Comparison of ENCODE assay signal across 8 cellular contexts in the genomic region with DNA sequence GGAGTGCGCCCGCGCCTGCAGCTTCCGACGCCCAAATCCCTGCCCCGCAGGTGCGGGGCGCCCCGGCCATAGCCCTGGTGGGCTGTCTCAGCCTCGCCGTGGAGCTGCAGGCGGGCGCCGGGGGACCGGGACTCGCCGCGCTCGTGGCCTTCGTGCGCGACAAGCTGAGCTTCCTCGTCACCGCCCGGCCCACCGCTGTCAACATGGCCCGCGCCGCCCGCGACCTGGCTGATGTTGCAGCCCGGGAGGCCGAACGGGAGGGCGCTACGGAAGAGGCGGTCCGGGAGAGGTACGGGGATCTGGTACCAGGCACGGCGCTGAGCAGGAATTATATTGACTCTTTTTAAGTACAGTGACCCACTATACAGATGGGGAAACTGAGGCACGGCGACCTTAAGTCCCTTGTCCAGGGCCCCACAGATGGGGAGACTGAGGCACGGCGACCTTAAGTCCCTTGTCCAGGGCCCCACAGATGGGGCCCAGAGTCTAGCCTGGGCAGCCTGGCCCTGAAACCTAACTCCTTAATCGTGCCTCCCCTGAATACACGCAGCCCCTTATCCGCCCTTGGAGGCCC. TPM values are rescaled to one million over a fixed set of nuclear protein-coding genes. Genes with fewer than 3 reads are reported as not detected.
A peak's percentile ranks its signal among the peaks of the same experiment; 100 is the strongest.
DNase-seq lines count a peak whose midpoint lies in the region; ATAC-seq and TF ChIP-seq lines count a peak whose summit lies in the region.

No MANE protein-coding gene starts in this region.

- TF ChIP-seq CTCF in CD14-positive monocyte (IDR thresholded peaks at IDR 0.05), result no peak
- TF ChIP-seq CTCF in HL-60 (IDR thresholded peaks at IDR 0.05; ENCODE audit: insufficient read depth, low read length), result no peak
- no peak for TF ChIP-seq CTCF in activated CD8-positive, alpha-beta T cell treated with anti-CD3 and anti-CD28 coated beads for 36 hours (IDR thresholded peaks at IDR 0.05)
- no peak for TF ChIP-seq CTCF in epithelial cell of esophagus (IDR thresholded peaks at IDR 0.05; ENCODE audit: insufficient read depth, low read depth, low read length, missing control alignments)

- CTCF ChIA-PET in activated CD8-positive, alpha-beta T cell treated with anti-CD3 and anti-CD28 coated beads for 36 hours (lab: Charles Lee), result interaction anchor here (1.0 to 1.4 kb wide), 2 partner anchors 9 to 33 kb away, joined by 3 to 4 read pairs; a partner anchor contains a TSS

- peak overlapping the region; percentile 77 to 89 for H3K4me3 Mint-ChIP-seq in CD14-positive monocyte
- H3K4me3 Mint-ChIP-seq in activated CD8-positive, alpha-beta T cell treated with anti-CD3 and anti-CD28 coated beads for 36 hours, result peak overlapping the region; percentile 84
- H3K4me3 Mint-ChIP-seq in naive thymus-derived CD8-positive, alpha-beta T cell, result peak overlapping the region; percentile 84 to 95 (median 90)

- ATAC-seq in activated CD8-positive, alpha-beta T cell treated with anti-CD3 and anti-CD28 coated beads for 36 hours, result peak; percentile 58
- ATAC-seq in naive thymus-derived CD8-positive, alpha-beta T cell, result peak; percentile 73 to 80
- ATAC-seq in HG03045 (IDR thresholded peaks at IDR 0.05; ENCODE audit: unreplicated experiment), result no peak

- H3K9me3 Mint-ChIP-seq in CD14-positive monocyte, result no peaks in the 10 kb centered on the region
- H3K9me3 Mint-ChIP-seq in activated CD8-positive, alpha-beta T cell treated with anti-CD3 and anti-CD28 coated beads for 36 hours, result no peaks in the 10 kb centered on the region
- H3K9me3 Mint-ChIP-seq in naive thymus-derived CD8-positive, alpha-beta T cell, result no peaks in the 10 kb centered on the region

- peak overlapping the region; percentile 73 for H3K27ac ChIP-seq in HL-60 (replicated peaks)

- DNase-seq in CD14-positive monocyte (ENCODE audit: low spot score) (no peak), HL-60 (ENCODE audit: low read depth in 1 of 2, low spot score in 1 of 2) (peak in 1 of 2 experiments; percentile 27), epithelial cell of esophagus (ENCODE audit: low read depth) (no peak), NCI-H774 (lab: John Stamatoyannopoulos, UW) (no peak), kidney tubule cell (ENCODE audit: low spot score) (no peak)
- DNase-seq in activated CD8-positive, alpha-beta T cell treated with anti-CD3 and anti-CD28 coated beads for 36 hours, result peak; percentile 52
- DNase-seq in naive thymus-derived CD8-positive, alpha-beta T cell, result peak in 9 of 10 donors; percentile 15 to 46 (median 33)

- H3K4me3 ChIP-seq in HL-60 (replicated peaks; ENCODE audit: insufficient read depth, low read length) (peak overlapping the region; percentile 80), epithelial cell of esophagus (ENCODE audit: low read length) (peak overlapping the region; percentile 75)

- intact Hi-C loops in CD14-positive monocyte (cut with micrococcal nuclease), result no loop called here
- intact Hi-C loops in activated CD8-positive, alpha-beta T cell treated with anti-CD3 and anti-CD28 coated beads for 36 hours (cut with micrococcal nuclease), result no loop called here

- H3K27ac Mint-ChIP-seq in CD14-positive monocyte, result peak overlapping the region in 4 of 7 donors; percentile 37 to 82 (median 58)
- peak overlapping the region; percentile 74 for H3K27ac Mint-ChIP-seq in activated CD8-positive, alpha-beta T cell treated with anti-CD3 and anti-CD28 coated beads for 36 hours
- peak overlapping the region; percentile 49 to 96 (median 88) for H3K27ac Mint-ChIP-seq in naive thymus-derived CD8-positive, alpha-beta T cell

- POLR2A ChIA-PET in activated CD8-positive, alpha-beta T cell treated with anti-CD3 and anti-CD28 coated beads for 36 hours (lab: Charles Lee), result interaction anchor here (1.4 to 2.9 kb wide), 2 partner anchors 9 to 17 kb away, joined by 10 to 18 read pairs; a partner anchor contains a TSS
- POLR2A ChIA-PET in naive thymus-derived CD8-positive, alpha-beta T cell (lab: Charles Lee), result interaction anchor here (0.6 to 2.4 kb wide), 9 partner anchors 9 to 1153 kb away, joined by 3 to 18 read pairs (median 4); a partner anchor contains a TSS

- H3K4me1 Mint-ChIP-seq in CD14-positive monocyte, result peaks cover 17% of the 10 kb centered on the region
- H3K4me1 Mint-ChIP-seq in activated CD8-positive, alpha-beta T cell treated with anti-CD3 and anti-CD28 coated beads for 36 hours (ENCODE audit: low read depth), result peaks cover 11% of the 10 kb centered on the region
- H3K4me1 Mint-ChIP-seq in naive thymus-derived CD8-positive, alpha-beta T cell, result peaks cover 12 to 22% (median 18%) of the 10 kb centered on the region in 4 donors

- no peaks in the 10 kb centered on the region for H3K27me3 ChIP-seq in HL-60 (ENCODE audit: insufficient read depth, poor library complexity, severe bottlenecking)

- H3K36me3 Mint-ChIP-seq in CD14-positive monocyte, result peaks cover 31 to 53% of the 10 kb centered on the region in 2 donors
- peaks cover 31% of the 10 kb centered on the region for H3K36me3 Mint-ChIP-seq in activated CD8-positive, alpha-beta T cell treated with anti-CD3 and anti-CD28 coated beads for 36 hours (ENCODE audit: low read depth)
- H3K36me3 Mint-ChIP-seq in naive thymus-derived CD8-positive, alpha-beta T cell, result peaks cover 0 to 31% (median 3%) of the 10 kb centered on the region in 3 donors

- no peaks in the 10 kb centered on the region for H3K27me3 Mint-ChIP-seq in CD14-positive monocyte (ENCODE audit: low read depth in 3 of 3)
- H3K27me3 Mint-ChIP-seq in activated CD8-positive, alpha-beta T cell treated with anti-CD3 and anti-CD28 coated beads for 36 hours, result no peaks in the 10 kb centered on the region
- no peaks in the 10 kb centered on the region for H3K27me3 Mint-ChIP-seq in naive thymus-derived CD8-positive, alpha-beta T cell

RNA-seq across cellular contexts. Expression of a gene that starts 0.6 kb away (rescaled TPM):
- 1 to 10 TPM; 3.8 to 4.4 TPM for polyA plus RNA-seq in CD14-positive monocyte
- total RNA-seq in activated CD8-positive, alpha-beta T cell treated with anti-CD3 and anti-CD28 coated beads for 36 hours, result 10 to 100 TPM; 37.1 to 40.8 TPM
- total RNA-seq in naive thymus-derived CD8-positive, alpha-beta T cell, result 10 to 100 TPM; 83.3 to 85.1 TPM
- 10 to 100 TPM in 2 of 3 donors, 1 to 10 TPM in 1; 6.4 to 15.5 (median 11.6) TPM for polyA plus RNA-seq in naive thymus-derived CD8-positive, alpha-beta T cell

RNA-seq across cellular contexts. Expression of a gene that starts 9.3 kb away (rescaled TPM):
- 100 to 1,000 TPM; 132 to 156 TPM for polyA plus RNA-seq in CD14-positive monocyte
- 100 to 1,000 TPM; 120 to 128 TPM for total RNA-seq in activated CD8-positive, alpha-beta T cell treated with anti-CD3 and anti-CD28 coated beads for 36 hours
- total RNA-seq in naive thymus-derived CD8-positive, alpha-beta T cell, result 10 to 100 TPM; 74.1 to 80.0 TPM
- polyA plus RNA-seq in naive thymus-derived CD8-positive, alpha-beta T cell, result 100 to 1,000 TPM; 248 to 324 (median 278) TPM

RNA-seq across cellular contexts. Expression of a gene that starts 30.3 kb away (rescaled TPM):
- polyA plus RNA-seq in CD14-positive monocyte, result under 1 TPM; 0.19 to 0.23 TPM
- 1 to 10 TPM; 6.6 to 6.8 TPM for total RNA-seq in activated CD8-positive, alpha-beta T cell treated with anti-CD3 and anti-CD28 coated beads for 36 hours
- total RNA-seq in naive thymus-derived CD8-positive, alpha-beta T cell, result 1 to 10 TPM; 7.8 to 8.1 TPM
- 1 to 10 TPM in 2 of 3 donors, under 1 TPM in 1; 0.30 to 1.5 (median 1.1) TPM for polyA plus RNA-seq in naive thymus-derived CD8-positive, alpha-beta T cell

Comparison
In these comparisons a context has a peak if more than half of its experiments do, and no peak if none do; other contexts are left out.
1. DNase-seq: peak in activated CD8-positive, alpha-beta T cell treated with anti-CD3 and anti-CD28 coated beads for 36 hours (single experiment) and naive thymus-derived CD8-positive, alpha-beta T cell (9 of 10); none in CD14-positive monocyte (single experiment), epithelial cell of esophagus (single experiment), NCI-H774 (single experiment) and kidney tubule cell (single experiment).
2. Peak in every context shown above with its lines, with median percentiles within 50 percentile points of each other: H3K27ac Mint-ChIP-seq and H3K4me3 Mint-ChIP-seq.